In genomic region chr11:41414771-41415440, GRCh38 we compare ENCODE assay signal across 1 cellular context.
TF ChIP-seq lines count a peak whose summit lies in the region.

No MANE protein-coding gene starts in this region.

TF ChIP-seq in GM12878, 131 proteins besides CTCF, POLR2A, EP300 and RAD21 (continued from another document):
- TF ChIP-seq, protein P1, sequence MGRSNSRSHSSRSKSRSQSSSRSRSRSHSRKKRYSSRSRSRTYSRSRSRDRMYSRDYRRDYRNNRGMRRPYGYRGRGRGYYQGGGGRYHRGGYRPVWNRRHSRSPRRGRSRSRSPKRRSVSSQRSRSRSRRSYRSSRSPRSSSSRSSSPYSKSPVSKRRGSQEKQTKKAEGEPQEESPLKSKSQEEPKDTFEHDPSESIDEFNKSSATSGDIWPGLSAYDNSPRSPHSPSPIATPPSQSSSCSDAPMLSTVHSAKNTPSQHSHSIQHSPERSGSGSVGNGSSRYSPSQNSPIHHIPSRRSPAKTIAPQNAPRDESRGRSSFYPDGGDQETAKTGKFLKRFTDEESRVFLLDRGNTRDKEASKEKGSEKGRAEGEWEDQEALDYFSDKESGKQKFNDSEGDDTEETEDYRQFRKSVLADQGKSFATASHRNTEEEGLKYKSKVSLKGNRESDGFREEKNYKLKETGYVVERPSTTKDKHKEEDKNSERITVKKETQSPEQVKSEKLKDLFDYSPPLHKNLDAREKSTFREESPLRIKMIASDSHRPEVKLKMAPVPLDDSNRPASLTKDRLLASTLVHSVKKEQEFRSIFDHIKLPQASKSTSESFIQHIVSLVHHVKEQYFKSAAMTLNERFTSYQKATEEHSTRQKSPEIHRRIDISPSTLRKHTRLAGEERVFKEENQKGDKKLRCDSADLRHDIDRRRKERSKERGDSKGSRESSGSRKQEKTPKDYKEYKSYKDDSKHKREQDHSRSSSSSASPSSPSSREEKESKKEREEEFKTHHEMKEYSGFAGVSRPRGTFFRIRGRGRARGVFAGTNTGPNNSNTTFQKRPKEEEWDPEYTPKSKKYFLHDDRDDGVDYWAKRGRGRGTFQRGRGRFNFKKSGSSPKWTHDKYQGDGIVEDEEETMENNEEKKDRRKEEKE (IDR thresholded peaks at IDR 0.05): no peak
- TF ChIP-seq MTA2 (IDR thresholded peaks at IDR 0.05; ENCODE audit: low read depth) (peak; percentile 93), NR2C1 (IDR thresholded peaks at IDR 0.05) (no peak), BCL11A (IDR thresholded peaks at IDR 0.05; ENCODE audit: low read depth, low read length) (no peak), MEF2B (IDR thresholded peaks at IDR 0.05; ENCODE audit: partially characterized antibody, poor library complexity, severe bottlenecking) (no peak), ATF7 (IDR thresholded peaks at IDR 0.05; ENCODE audit: low read depth) (peak; percentile 37)
TF ChIP-seq in GM12878: peak in this region for 2.
